Comparison of ENCODE assay signal across 11 cellular contexts in the genomic region with DNA sequence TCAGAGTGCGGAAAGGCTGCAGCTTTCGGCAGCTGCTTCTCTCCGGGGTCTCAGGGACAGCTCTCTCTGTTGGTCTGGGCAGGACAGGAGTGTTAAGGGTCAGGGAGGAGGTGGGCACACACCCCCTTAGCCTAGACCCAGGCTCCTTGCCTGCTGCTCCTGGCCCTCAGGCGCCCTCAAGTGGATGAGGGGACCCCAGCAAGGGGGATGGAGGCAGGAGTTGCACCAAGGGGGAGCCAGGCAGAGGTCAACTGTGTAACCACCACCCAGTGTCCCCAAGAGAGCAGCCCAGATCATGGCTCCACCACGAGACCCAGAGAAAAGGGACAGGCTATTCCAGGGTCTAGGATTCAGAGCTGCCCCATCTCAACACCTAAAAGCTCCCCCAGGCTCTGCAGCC. TPM values are rescaled to one million over a fixed set of nuclear protein-coding genes. Genes with fewer than 3 reads are reported as not detected.
DNase-seq lines count a peak whose midpoint lies in the region; ATAC-seq and TF ChIP-seq lines count a peak whose summit lies in the region.
"Had no signal": no experiment of that assay in that cellular context is flagged by ENCODE, and none has a peak within 500 bp of the region (broad histone marks: within the 10 kb centered on the region; RNA-seq: fewer than 3 reads in every experiment).

No MANE protein-coding gene starts in this region.

- TF ChIP-seq RAD21 in HCT116 (IDR thresholded peaks at IDR 0.05; ENCODE audit: low read depth), result peak; percentile 59

- CTCF ChIA-PET in CD4-positive, alpha-beta T cell (lab: Charles Lee), result interaction anchor here (1.7 kb wide), 1 partner anchor 13 kb away, joined by 10 read pairs; no protein-coding TSS in a partner anchor
- CTCF ChIA-PET in HCT116 (lab: Charles Lee), result interaction anchor here (1.2 to 3.0 kb wide), 2 partner anchors 12 to 165 kb away, joined by 3 to 16 read pairs; no protein-coding TSS in a partner anchor

- H3K4me3 Mint-ChIP-seq in CD4-positive, alpha-beta T cell, result peak overlapping the region; percentile 79
- H3K4me3 Mint-ChIP-seq: stimulated activated naive CD8-positive, alpha-beta T cell treated with anti-CD3 and anti-CD28 coated beads, Interleukin-15, Interleukin-2, amounts not matched to agents 100 ng/mL and 50 ng/mL, for 24 hours had no signal

- intact Hi-C loops in CD4-positive, alpha-beta T cell (cut with DNase I, micrococcal nuclease), result loop anchor here in 1 of 2 experiments (2.0 kb wide), 1 partner anchor 21 kb away; no protein-coding TSS in a partner anchor
- intact Hi-C loops in HCT116 (cut with micrococcal nuclease), result no loop called here

- peaks cover 80% of the 10 kb centered on the region for H3K36me3 Mint-ChIP-seq in CD4-positive, alpha-beta T cell (ENCODE audit: low read depth)

- H3K9me3 ChIP-seq in CD4-positive, alpha-beta T cell (ENCODE audit: control insufficient read depth, low read length), result no peaks in the 10 kb centered on the region
- H3K9me3 ChIP-seq in HCT116 (ENCODE audit: control insufficient read depth in 1 of 2, insufficient read depth in 1 of 2, low read depth in 1 of 2, low read length in 2 of 2), result no peaks in the 10 kb centered on the region
- no peaks in the 10 kb centered on the region for H3K9me3 ChIP-seq in WERI-Rb-1 (ENCODE audit: severe bottlenecking)
- H3K9me3 ChIP-seq: mucosa of descending colon had no signal

- no peaks in the 10 kb centered on the region for H3K9me3 Mint-ChIP-seq in CD4-positive, alpha-beta T cell
- H3K9me3 Mint-ChIP-seq: stimulated activated naive CD8-positive, alpha-beta T cell treated with anti-CD3 and anti-CD28 coated beads, Interleukin-15, Interleukin-2, amounts not matched to agents 100 ng/mL and 50 ng/mL, for 24 hours had no signal

- TF ChIP-seq CTCF in CD4-positive, alpha-beta T cell (IDR thresholded peaks at IDR 0.05), result no peak
- TF ChIP-seq CTCF in HCT116 (IDR thresholded peaks at IDR 0.05 in 2 of 3, conservative IDR thresholded peaks at IDR 0.05 in 1 of 3; ENCODE audit: borderline replicate concordance in 1 of 3, insufficient read depth in 1 of 3, low read depth in 2 of 3, low read length in 2 of 3) (peak; percentile 42 to 60 (median 50); a peak in 4 of 6 replicates), WERI-Rb-1 (IDR thresholded peaks at IDR 0.05; ENCODE audit: low read depth, low read length) (peak; percentile 72)

- DNase-seq in CD4-positive, alpha-beta T cell, result no peak
- DNase-seq in HCT116 (ENCODE audit: low read depth, low spot score) (no peak), WERI-Rb-1 (peak; percentile 54), iPS-NIHi11 (ENCODE audit: low spot score) (peak; percentile 75), NCI-H1930 (lab: John Stamatoyannopoulos, UW) (no peak), DMS53 treated with DMSO at 0.1 percent for 48 hours (lab: John Stamatoyannopoulos, UW; ENCODE audit: unreplicated experiment) (no peak)
- no peak for DNase-seq in effector CD8-positive, alpha-beta T cell (lab: John Stamatoyannopoulos, UW)
- DNase-seq: mucosa of descending colon, NCI-H1417 had no signal

- peaks cover 4 to 10% of the 10 kb centered on the region in 2 experiments; a peak in 2 of 4 replicates for H3K4me1 ChIP-seq in HCT116 (ENCODE audit: control insufficient read depth in 1 of 2, insufficient read depth in 2 of 2, low read length in 2 of 2)

- H3K4me3 ChIP-seq in HCT116 (replicated peaks in 1 of 2; ENCODE audit: low read depth in 1 of 2, low read length in 2 of 2) (no peak overlapping the region), WERI-Rb-1 (ENCODE audit: low read depth, low read length) (no peak overlapping the region)
- H3K4me3 ChIP-seq: mucosa of descending colon had no signal

- H2AFZ ChIP-seq in HCT116 (ENCODE audit: low read depth, low read length, poor library complexity, severe bottlenecking), result no peak overlapping the region

- POLR2A ChIA-PET in CD4-positive, alpha-beta T cell (lab: Charles Lee), result interaction anchor here (0.9 to 7.3 kb wide), 10 partner anchors 8 to 276 kb away, joined by 3 to 43 read pairs (median 4); a partner anchor contains a TSS
- POLR2A ChIA-PET in HCT116 (lab: Charles Lee), result no interaction called here

- no peaks in the 10 kb centered on the region for H4K20me1 ChIP-seq in HCT116 (ENCODE audit: insufficient read depth)

- no peak overlapping the region for H3K27ac ChIP-seq in CD4-positive, alpha-beta T cell (ENCODE audit: low read depth, low read length)
- H3K27ac ChIP-seq in HCT116 (ENCODE audit: low read depth, low read length) (no peak overlapping the region), WERI-Rb-1 (no peak overlapping the region)

- no peak overlapping the region for H3K4me2 ChIP-seq in HCT116 (ENCODE audit: low read length)

- H3K9ac ChIP-seq in HCT116 (ENCODE audit: low read length), result no peak overlapping the region

- peak overlapping the region; percentile 95 for H3K27ac Mint-ChIP-seq in CD4-positive, alpha-beta T cell
- H3K27ac Mint-ChIP-seq: stimulated activated naive CD8-positive, alpha-beta T cell treated with anti-CD3 and anti-CD28 coated beads, Interleukin-15, Interleukin-2, amounts not matched to agents 100 ng/mL and 50 ng/mL, for 24 hours had no signal

- no TSS peak for BruUV-seq in HCT116 (replicated peaks; lab: Mats Ljungman, UMichigan)

- TF ChIP-seq POLR2A in HCT116 (IDR thresholded peaks at IDR 0.05; ENCODE audit: borderline replicate concordance, extremely low read depth, insufficient read depth, insufficient read length), result no peak

- peak; percentile 18 for ATAC-seq in CD4-positive, alpha-beta T cell (ENCODE audit: poor library complexity)
- peak; percentile 72 for ATAC-seq in HCT116
- ATAC-seq in HG02938 (IDR thresholded peaks at IDR 0.05; ENCODE audit: unreplicated experiment), result no peak
- ATAC-seq: mucosa of descending colon had no signal

- H3K27me3 ChIP-seq in CD4-positive, alpha-beta T cell (ENCODE audit: control insufficient read depth, insufficient read depth, low read length), result no peaks in the 10 kb centered on the region
- H3K27me3 ChIP-seq in HCT116 (ENCODE audit: insufficient read depth, low read length) (no peaks in the 10 kb centered on the region), WERI-Rb-1 (ENCODE audit: insufficient read depth, low read depth, severe bottlenecking) (no peaks in the 10 kb centered on the region)

- H3K4me1 Mint-ChIP-seq in CD4-positive, alpha-beta T cell (ENCODE audit: low read depth), result peaks cover 47% of the 10 kb centered on the region

- RAD21 ChIA-PET in HCT116 (lab: Charles Lee; ENCODE audit: low non-redundant PET in 1 of 2, low total read pairs in 2 of 2, uncharacterized antibody in 2 of 2, unreplicated experiment in 2 of 2), result no interaction called here

- H3K27me3 Mint-ChIP-seq in CD4-positive, alpha-beta T cell, result peaks cover 25% of the 10 kb centered on the region
- H3K27me3 Mint-ChIP-seq: stimulated activated naive CD8-positive, alpha-beta T cell treated with anti-CD3 and anti-CD28 coated beads, Interleukin-15, Interleukin-2, amounts not matched to agents 100 ng/mL and 50 ng/mL, for 24 hours had no signal

- no peaks in the 10 kb centered on the region for H3K79me2 ChIP-seq in HCT116 (ENCODE audit: insufficient read depth, low read length)

- H3K9me2 ChIP-seq in HCT116 (ENCODE audit: insufficient read depth), result no peaks in the 10 kb centered on the region

- no peaks in the 10 kb centered on the region for H3K36me3 ChIP-seq in HCT116 (ENCODE audit: control insufficient read depth in 1 of 2, insufficient read depth in 2 of 2, low read length in 2 of 2)
- peaks cover 5% of the 10 kb centered on the region; the same call in 1 of the 2 replicates for H3K36me3 ChIP-seq in WERI-Rb-1

TF ChIP-seq in HCT116, 20 proteins besides CTCF, POLR2A, EP300 and RAD21:
- TF ChIP-seq SRF (IDR thresholded peaks at IDR 0.05; ENCODE audit: low read depth) (no peak), JUND (IDR thresholded peaks at IDR 0.05) (no peak)

RNA-seq across cellular contexts. Expression of a gene that starts 26.9 kb away (rescaled TPM):
- total RNA-seq in CD4-positive, alpha-beta T cell, result 100 to 1,000 TPM; 976 to 998 TPM
- 1.1 TPM for total RNA-seq in HCT116 (2021; ENCODE audit: unreplicated experiment)
- 0.25 and 0.57 TPM in 2 replicates for polyA plus RNA-seq in HCT116 (2012)

Comparison
In these comparisons a context has a peak if more than half of its experiments do, and no peak if none do; other contexts are left out.
1. DNase-seq: peak in WERI-Rb-1 (single experiment) and iPS-NIHi11 (single experiment); none in CD4-positive, alpha-beta T cell (0 of 10), HCT116 (single experiment), NCI-H1930 (0 of 2), effector CD8-positive, alpha-beta T cell (single experiment) and DMS53 treated with DMSO at 0.1 percent for 48 hours (single experiment).
2. RNA of a gene that starts 26.9 kb away (total RNA-seq): 976 to 998 TPM in CD4-positive, alpha-beta T cell; 1.1 TPM in HCT116 (single experiment); every median in the first group is over 100 times any median in the second.